Comparison of ENCODE assay signal across 1 cellular context in genomic region chr11:117970400-117971024, GRCh38.
TF ChIP-seq lines count a peak whose summit lies in the region.

No MANE protein-coding gene starts in this region.

TF ChIP-seq in HepG2, 621 proteins besides CTCF, POLR2A, EP300 and RAD21:
- TF ChIP-seq ZNF234 (CRISPR knock-in tag; conservative IDR thresholded peaks at IDR 0.05) (no peak), TARDBP (CRISPR knock-in tag; IDR thresholded peaks at IDR 0.05) (no peak), TFDP1 (CRISPR knock-in tag; IDR thresholded peaks at IDR 0.05; ENCODE audit: borderline replicate concordance) (no peak), ATAD3A (CRISPR knock-in tag; IDR thresholded peaks at IDR 0.05) (no peak), BRF2 (CRISPR knock-in tag; IDR thresholded peaks at IDR 0.05) (no peak), SRSF9 (IDR thresholded peaks at IDR 0.05; ENCODE audit: borderline replicate concordance, insufficient read depth, low read depth, low read length, poor library complexity, severe bottlenecking) (no peak), ZFP36 (IDR thresholded peaks at IDR 0.05; ENCODE audit: borderline replicate concordance, low read depth, low read length, partially characterized antibody) (no peak), ZNF652 (CRISPR knock-in tag; IDR thresholded peaks at IDR 0.05; ENCODE audit: borderline replicate concordance, low read depth) (no peak), XRCC5 (optimal IDR thresholded peaks at IDR 0.05; ENCODE audit: low read length) (no peak), NFATC3 (CRISPR knock-in tag; IDR thresholded peaks at IDR 0.05) (no peak), KLF16 (CRISPR knock-in tag; IDR thresholded peaks at IDR 0.05) (no peak), MIER2 (CRISPR knock-in tag; IDR thresholded peaks at IDR 0.05) (no peak), ZNF280D (CRISPR knock-in tag; IDR thresholded peaks at IDR 0.05) (no peak)
